In genomic region chr13:43573787-43574562, GRCh38 we compare ENCODE assay signal across 14 cellular contexts.
DNase-seq lines count a peak whose midpoint lies in the region; TF ChIP-seq lines count a peak whose summit lies in the region.
"Had no signal": no experiment of that assay in that cellular context is flagged by ENCODE, and none has a peak within 500 bp of the region (broad histone marks: within the 10 kb centered on the region; RNA-seq: fewer than 3 reads in every experiment).

No MANE protein-coding gene starts in this region.

- no peaks in the 10 kb centered on the region for H3K79me2 ChIP-seq in Loucy (ENCODE audit: insufficient read depth, low read length)

- peak; percentile 26 for DNase-seq in EH (ENCODE audit: low read depth)
- DNase-seq in cardiac fibroblast (ENCODE audit: low read depth in 2 of 2) = peak; percentile 28 to 47
- no peak for DNase-seq in SKM-1 (lab: John Stamatoyannopoulos, UW; ENCODE audit: unreplicated experiment)
- no peak for DNase-seq in activated T-cell treated with anti-CD3 and anti-CD28 coated beads, Interleukin-2, amount 50 U/mL, for 24 hours
- DNase-seq in uterus = no peak
- DNase-seq in GM19240 (ENCODE audit: insufficient read length, low spot score) = no peak
- DNase-seq: adrenal gland, NCI-H446, tibial artery had no signal

- no peak overlapping the region for H3K4me3 Mint-ChIP-seq in nephron
- no peak overlapping the region for H3K4me3 Mint-ChIP-seq in activated T-cell treated with anti-CD3 and anti-CD28 coated beads, Interleukin-2, amount 50 U/mL, for 24 hours
- H3K4me3 Mint-ChIP-seq: B cell; T-helper 1 cell treated with Interleukin-12 subunit alpha and Interleukin-12 subunit beta and Interleukin-4 antibody, amounts not matched to agents 30 μg/mL and 1 μg/mL, for 36 hours had no signal

- H3K4me1 ChIP-seq in Loucy (ENCODE audit: insufficient read depth, low read length, poor library complexity, severe bottlenecking) = peaks cover 26% of the 10 kb centered on the region
- H3K4me1 ChIP-seq in uterus = no peaks in the 10 kb centered on the region
- H3K4me1 ChIP-seq: tibial artery had no signal

- no peaks in the 10 kb centered on the region for H3K9me3 ChIP-seq in Loucy (ENCODE audit: insufficient read depth, low read depth, low read length)
- H3K9me3 ChIP-seq in uterus = no peaks in the 10 kb centered on the region
- H3K9me3 ChIP-seq: adrenal gland, tibial artery had no signal

- H3K27ac Mint-ChIP-seq in nephron = peak overlapping the region in 2 of 3 experiments; percentile 30 to 87
- H3K27ac Mint-ChIP-seq in activated T-cell treated with anti-CD3 and anti-CD28 coated beads, Interleukin-2, amount 50 U/mL, for 24 hours = no peak overlapping the region
- H3K27ac Mint-ChIP-seq: B cell; T-helper 1 cell treated with Interleukin-12 subunit alpha and Interleukin-12 subunit beta and Interleukin-4 antibody, amounts not matched to agents 30 μg/mL and 1 μg/mL, for 36 hours had no signal

- no peaks in the 10 kb centered on the region for H3K36me3 ChIP-seq in Loucy (ENCODE audit: insufficient read depth, low read length)
- no peaks in the 10 kb centered on the region for H3K36me3 ChIP-seq in uterus
- H3K36me3 ChIP-seq: adrenal gland, tibial artery had no signal

- H4K20me1 ChIP-seq in Loucy (ENCODE audit: insufficient read depth, low read length, poor library complexity, severe bottlenecking) = no peaks in the 10 kb centered on the region

- peaks cover 20% of the 10 kb centered on the region for H3K4me1 Mint-ChIP-seq in nephron
- peaks cover 3% of the 10 kb centered on the region for H3K4me1 Mint-ChIP-seq in activated T-cell treated with anti-CD3 and anti-CD28 coated beads, Interleukin-2, amount 50 U/mL, for 24 hours (ENCODE audit: low read depth)
- H3K4me1 Mint-ChIP-seq: B cell had no signal

- H3F3A ChIP-seq in Loucy (ENCODE audit: low read depth) = no peaks in the 10 kb centered on the region

- intact Hi-C loops in uterus (cut with DNase I; ENCODE audit: low total_unique reads) = no loop called here

- no peaks in the 10 kb centered on the region for H3K9me3 Mint-ChIP-seq in nephron
- H3K9me3 Mint-ChIP-seq in activated T-cell treated with anti-CD3 and anti-CD28 coated beads, Interleukin-2, amount 50 U/mL, for 24 hours = peaks cover 2% of the 10 kb centered on the region

- H3K27ac ChIP-seq in uterus = no peak overlapping the region
- H3K27ac ChIP-seq: adrenal gland, tibial artery had no signal

- H3K27me3 Mint-ChIP-seq in nephron (ENCODE audit: low read depth) = no peaks in the 10 kb centered on the region
- H3K27me3 Mint-ChIP-seq in activated T-cell treated with anti-CD3 and anti-CD28 coated beads, Interleukin-2, amount 50 U/mL, for 24 hours = peaks cover 16% of the 10 kb centered on the region

- TF ChIP-seq CTCF in Loucy (conservative IDR thresholded peaks at IDR 0.05; ENCODE audit: low read length) (no peak), cardiac fibroblast (IDR thresholded peaks at IDR 0.05; ENCODE audit: low read depth, low read length) (no peak), nephron (IDR thresholded peaks at IDR 0.05; ENCODE audit: unreplicated experiment in 3 of 3) (no peak), uterus (IDR thresholded peaks at IDR 0.05) (no peak)

- peak overlapping the region; percentile 65; the same call in 1 of the 2 replicates for H2AFZ ChIP-seq in Loucy (ENCODE audit: low read length)
- H2AFZ ChIP-seq: PC-9 had no signal

- H3K27me3 ChIP-seq in Loucy (ENCODE audit: insufficient read depth, low read length, poor library complexity, severe bottlenecking) (no peaks in the 10 kb centered on the region), uterus (no peaks in the 10 kb centered on the region)
- H3K27me3 ChIP-seq: adrenal gland, tibial artery had no signal

- no peaks in the 10 kb centered on the region for H3K36me3 Mint-ChIP-seq in nephron (ENCODE audit: low read depth)
- no peaks in the 10 kb centered on the region for H3K36me3 Mint-ChIP-seq in activated T-cell treated with anti-CD3 and anti-CD28 coated beads, Interleukin-2, amount 50 U/mL, for 24 hours (ENCODE audit: low read depth)

- H3K4me2 ChIP-seq in Loucy (ENCODE audit: low read depth, low read length, poor library complexity, severe bottlenecking) = peak overlapping the region; percentile 53
- H3K4me2 ChIP-seq: PC-9 had no signal

- H3K4me3 ChIP-seq in Loucy (ENCODE audit: low read length, poor library complexity, severe bottlenecking) (peak overlapping the region; percentile 37), cardiac fibroblast (replicated peaks in 1 of 2; ENCODE audit: low read depth in 2 of 2, low read length in 2 of 2) (no peak overlapping the region), uterus (no peak overlapping the region)
- H3K4me3 ChIP-seq: adrenal gland, PC-9, tibial artery had no signal

- no peak for TF ChIP-seq POLR2A in uterus (IDR thresholded peaks at IDR 0.05)

- no peaks in the 10 kb centered on the region for H3K9me2 ChIP-seq in Loucy (replicated peaks; ENCODE audit: low read depth, low read length)

- peak overlapping the region; percentile 6 for H3K9ac ChIP-seq in Loucy (ENCODE audit: low read depth, low read length, poor library complexity, severe bottlenecking)

Comparison
In these comparisons a context has a peak if more than half of its experiments do, and no peak if none do; other contexts are left out.
1. DNase-seq: peak in EH (single experiment) and cardiac fibroblast (2 of 2); none in SKM-1 (single experiment), activated T-cell treated with anti-CD3 and anti-CD28 coated beads, Interleukin-2, amount 50 U/mL, for 24 hours (single experiment), uterus (0 of 2) and GM19240 (single experiment).